Comparison of ENCODE assay signal across 21 cellular contexts in genomic region chr6:137487181-137487910, GRCh38. TPM values are rescaled to one million over a fixed set of nuclear protein-coding genes. Genes with fewer than 3 reads are reported as not detected.
A peak's percentile ranks its signal among the peaks of the same experiment; 100 is the strongest.
DNase-seq lines count a peak whose midpoint lies in the region; ATAC-seq, FAIRE-seq and TF ChIP-seq lines count a peak whose summit lies in the region.
"Had no signal": no experiment of that assay in that cellular context is flagged by ENCODE, and none has a peak within 500 bp of the region (broad histone marks: within the 10 kb centered on the region; RNA-seq: fewer than 3 reads in every experiment).

No MANE protein-coding gene starts in this region.

- H3K4me1 Mint-ChIP-seq in brain = peaks cover 24% of the 10 kb centered on the region

- H3K9ac ChIP-seq in mesendoderm (ENCODE audit: low read length) = no peak overlapping the region
- H3K9ac ChIP-seq: BLaER1 treated with 17β-estradiol and CSF1 and Interleukin-3, amounts not matched to agents 10 nM and 100 nM had no signal

- H4K5ac ChIP-seq in mesendoderm (ENCODE audit: low read length) = no peak overlapping the region

- no peak overlapping the region for H2BK15ac ChIP-seq in mesendoderm (replicated peaks; ENCODE audit: low read depth)

- peaks cover 3% of the 10 kb centered on the region for H3K4me1 ChIP-seq in mesendoderm (ENCODE audit: control insufficient read depth, low read depth, low read length)
- H3K4me1 ChIP-seq: BLaER1 treated with 17β-estradiol and CSF1 and Interleukin-3, amounts not matched to agents 10 nM and 100 nM; prostate gland had no signal

- TF ChIP-seq POLR2A in GM12891 (IDR thresholded peaks at IDR 0.05; ENCODE audit: low read depth, low read length) = no peak

- DNase-seq in DMS53 (lab: John Stamatoyannopoulos, UW) (peak; percentile 27), DMS53 treated with DMSO at 0.1 percent for 48 hours (lab: John Stamatoyannopoulos, UW; ENCODE audit: unreplicated experiment) (no peak), ELF-1 (ENCODE audit: low read depth, low spot score) (peak; percentile 20), mesendoderm (peak; percentile 25), GM12891 (ENCODE audit: insufficient read length, low spot score) (no peak), NCI-H2107 (lab: John Stamatoyannopoulos, UW) (no peak)
- DNase-seq: 8988T; activated CD8-positive, alpha-beta memory T cell treated with anti-CD3 and anti-CD28 coated beads, Interleukin-2, amount 50 U/mL, for 48 hours; DMS79; KG1; NCI-H1048; NCI-H82 had no signal

- H3K27ac ChIP-seq in mesendoderm (ENCODE audit: low read depth, low read length) = no peak overlapping the region
- H3K27ac ChIP-seq: BLaER1 treated with 17β-estradiol and CSF1 and Interleukin-3, amounts not matched to agents 10 nM and 100 nM; cardiac muscle cell; hepatocyte; left lung; prostate gland had no signal

- peak overlapping the region in 4 of 5 experiments; percentile 29 to 47 (median 40) for H3K4me3 Mint-ChIP-seq in brain

- peaks cover 100% of the 10 kb centered on the region for H3K27me3 Mint-ChIP-seq in brain

- no peak overlapping the region for H2BK5ac ChIP-seq in mesendoderm (ENCODE audit: low read length)

- H3K18ac ChIP-seq in mesendoderm (ENCODE audit: low read length) = no peak overlapping the region

- H3K36me3 Mint-ChIP-seq in brain = no peaks in the 10 kb centered on the region

- peaks cover 63% of the 10 kb centered on the region for H3K27me3 ChIP-seq in mesendoderm (ENCODE audit: insufficient read depth, low read length, poor library complexity)

- H3K36me3 ChIP-seq in mesendoderm (ENCODE audit: control insufficient read depth, insufficient read depth, low read length) = no peaks in the 10 kb centered on the region
- H3K36me3 ChIP-seq: cardiac muscle cell, left lung, prostate gland had no signal

- peak overlapping the region; percentile 10 for H3K4me2 ChIP-seq in mesendoderm (ENCODE audit: low read length)
- H3K4me2 ChIP-seq: BLaER1 treated with 17β-estradiol and CSF1 and Interleukin-3, amounts not matched to agents 10 nM and 100 nM had no signal

- no peak overlapping the region for H2BK120ac ChIP-seq in mesendoderm (ENCODE audit: low read depth, low read length)

- H3K56ac ChIP-seq in mesendoderm (ENCODE audit: low read length) = no peak overlapping the region

- peak overlapping the region in 1 of 5 experiments; percentile 49 for H3K27ac Mint-ChIP-seq in brain

- H3K4ac ChIP-seq in mesendoderm (ENCODE audit: low read depth, low read length) = no peak overlapping the region

- H3K79me2 ChIP-seq in mesendoderm (ENCODE audit: control insufficient read depth, insufficient read depth, low read length) = no peaks in the 10 kb centered on the region
- H3K79me2 ChIP-seq: hepatocyte had no signal

- H2AK5ac ChIP-seq in mesendoderm (ENCODE audit: low read length) = no peak overlapping the region

- H3K4me3 ChIP-seq in mesendoderm (ENCODE audit: low read length) = no peak overlapping the region
- H3K4me3 ChIP-seq: cardiac muscle cell, hepatocyte, left lung, prostate gland had no signal

- no peak for FAIRE-seq in GM12891 (lab: Jason Lieb, UNC)
- FAIRE-seq: urothelium cell line had no signal

- no peak for ATAC-seq in GM18517 (IDR thresholded peaks at IDR 0.05; ENCODE audit: unreplicated experiment)

- no peaks in the 10 kb centered on the region for H3K79me1 ChIP-seq in mesendoderm (ENCODE audit: low read length)

- TF ChIP-seq CTCF in brain (conservative IDR thresholded peaks at IDR 0.05) = no peak

- peaks cover 0 to 8% (median 6%) of the 10 kb centered on the region in 5 experiments for H3K9me3 Mint-ChIP-seq in brain
- H3K9me3 Mint-ChIP-seq: activated naive CD4-positive, alpha-beta T cell treated with anti-CD3 and anti-CD28 coated beads, Interleukin-2, amount 50 U/mL, for 72 hours had no signal

- H4K8ac ChIP-seq in mesendoderm (ENCODE audit: low read depth, low read length) = no peak overlapping the region

- no peak overlapping the region for H3K23ac ChIP-seq in mesendoderm (ENCODE audit: low read length)

- WGBS in mesendoderm (ENCODE audit: extremely low coverage, insufficient coverage, low lambda C conversion rate) = no CpG with 5 or more reads among the region's 23 CpGs

TF ChIP-seq in GM12891, 5 proteins besides CTCF, POLR2A, EP300 and RAD21:
- TF ChIP-seq PAX5 (IDR thresholded peaks at IDR 0.05; ENCODE audit: insufficient read depth, low read length, severe bottlenecking) = no peak
- TF ChIP-seq POU2F2 (IDR thresholded peaks at IDR 0.05; ENCODE audit: low read depth, low read length) = no peak
- TF ChIP-seq TAF1 (IDR thresholded peaks at IDR 0.05; ENCODE audit: low read depth, low read length) = no peak
- TF ChIP-seq POLR2AphosphoS5 (IDR thresholded peaks at IDR 0.05; ENCODE audit: low read depth, low read length) = no peak

RNA-seq across cellular contexts. Expression of gene OLIG3, which starts 6.8 kb away (rescaled TPM):
- not detected for polyA plus RNA-seq in brain (ENCODE audit: insufficient read depth, low read depth, low replicate concordance)
- 0.14 TPM for polyA plus RNA-seq in mesendoderm (2013, experiment 1 of 2)
- 0.06 TPM for polyA plus RNA-seq in mesendoderm (2013, experiment 2 of 2)
- polyA plus RNA-seq in GM12891 (2012; ENCODE audit: low read depth, missing spikeins) = not detected
- polyA plus RNA-seq: cardiac muscle cell, hepatocyte had no signal

Comparison
In these comparisons a context has a peak if more than half of its experiments do, and no peak if none do; other contexts are left out.
1. DNase-seq: peak in DMS53 (single experiment), ELF-1 (single experiment) and mesendoderm (single experiment); none in DMS53 treated with DMSO at 0.1 percent for 48 hours (single experiment), GM12891 (single experiment) and NCI-H2107 (single experiment).